In genomic region chr13:94620286-94620896, GRCh38 we compare ENCODE assay signal across 9 cellular contexts. TPM values are rescaled to one million over a fixed set of nuclear protein-coding genes. Genes with fewer than 3 reads are reported as not detected.
DNase-seq lines count a peak whose midpoint lies in the region; ATAC-seq, FAIRE-seq and TF ChIP-seq lines count a peak whose summit lies in the region.
"Had no signal": no experiment of that assay in that cellular context is flagged by ENCODE, and none has a peak within 500 bp of the region (broad histone marks: within the 10 kb centered on the region; RNA-seq: fewer than 3 reads in every experiment).

No MANE protein-coding gene starts in this region.

- H3K9me3 ChIP-seq in CD4-positive, CD25-positive, alpha-beta regulatory T cell (ENCODE audit: control insufficient read depth in 2 of 2, low read length in 2 of 2), result no peaks in the 10 kb centered on the region
- H3K9me3 ChIP-seq in astrocyte (ENCODE audit: insufficient read depth, low read depth, low read length) (no peaks in the 10 kb centered on the region), right lobe of liver (no peaks in the 10 kb centered on the region)
- H3K9me3 ChIP-seq: SJSA1 had no signal

- TF ChIP-seq POLR2A in right lobe of liver (IDR thresholded peaks at IDR 0.05), result no peak

- H3K4me3 ChIP-seq in CD4-positive, CD25-positive, alpha-beta regulatory T cell (ENCODE audit: low read depth, low read length), result no peak overlapping the region
- H3K4me3 ChIP-seq in astrocyte (ENCODE audit: insufficient read depth, low read depth, low read length), result no peak overlapping the region
- no peak overlapping the region for H3K4me3 ChIP-seq in right lobe of liver
- H3K4me3 ChIP-seq: SJSA1 had no signal

- no peak overlapping the region for H3K9ac ChIP-seq in astrocyte (ENCODE audit: low read length)

- peaks cover 25% of the 10 kb centered on the region for H3K36me3 Mint-ChIP-seq in CD4-positive, CD25-positive, alpha-beta regulatory T cell
- no peaks in the 10 kb centered on the region for H3K36me3 Mint-ChIP-seq in astrocyte (ENCODE audit: low read depth, unreplicated experiment)

- peaks cover 36% of the 10 kb centered on the region for H4K20me1 ChIP-seq in astrocyte (ENCODE audit: insufficient read depth, low read length)

- intact Hi-C loops in right lobe of liver (cut with DNase I), result no loop called here

- no peaks in the 10 kb centered on the region for H3K4me1 ChIP-seq in CD4-positive, CD25-positive, alpha-beta regulatory T cell (ENCODE audit: control insufficient read depth, insufficient read depth, low read length, poor library complexity, severe bottlenecking)
- H3K4me1 ChIP-seq in astrocyte (ENCODE audit: insufficient read depth, low read length) (no peaks in the 10 kb centered on the region), right lobe of liver (no peaks in the 10 kb centered on the region)
- H3K4me1 ChIP-seq: SJSA1 had no signal

- H3K27me3 ChIP-seq in CD4-positive, CD25-positive, alpha-beta regulatory T cell (ENCODE audit: control insufficient read depth, insufficient read depth, low read length), result no peaks in the 10 kb centered on the region
- H3K27me3 ChIP-seq in astrocyte (ENCODE audit: insufficient read depth, low read length), result no peaks in the 10 kb centered on the region
- H3K27me3 ChIP-seq in right lobe of liver, result no peaks in the 10 kb centered on the region
- H3K27me3 ChIP-seq: SJSA1 had no signal

- H3K9me3 Mint-ChIP-seq in CD4-positive, CD25-positive, alpha-beta regulatory T cell, result no peaks in the 10 kb centered on the region
- H3K9me3 Mint-ChIP-seq in astrocyte (ENCODE audit: unreplicated experiment), result no peaks in the 10 kb centered on the region

- DNase-seq in CD4-positive, CD25-positive, alpha-beta regulatory T cell, result peak in 2 of 3 donors; percentile 30 to 61
- DNase-seq in NCI-H2029 treated with DMSO at 0.1 percent for 48 hours (lab: John Stamatoyannopoulos, UW) (peak; percentile 15), astrocyte (ENCODE audit: low read depth) (no peak), right lobe of liver (no peak), epidermal melanocyte (ENCODE audit: insufficient read length, low spot score) (no peak), Ammon's horn (ENCODE audit: low spot score) (no peak)

- peaks cover 3% of the 10 kb centered on the region for H3K79me2 ChIP-seq in astrocyte (ENCODE audit: insufficient read depth, low read length)

- no peak overlapping the region for H3K4me2 ChIP-seq in astrocyte (ENCODE audit: low read length)

- no peaks in the 10 kb centered on the region for H3K27me3 Mint-ChIP-seq in CD4-positive, CD25-positive, alpha-beta regulatory T cell
- no peaks in the 10 kb centered on the region for H3K27me3 Mint-ChIP-seq in astrocyte (ENCODE audit: low read depth, unreplicated experiment)

- peak; percentile 37 to 66 for ATAC-seq in CD4-positive, CD25-positive, alpha-beta regulatory T cell (ENCODE audit: low read depth in 2 of 2)
- ATAC-seq in GM18502 (IDR thresholded peaks at IDR 0.05; ENCODE audit: poor library complexity, unreplicated experiment) (peak; percentile 89), HG02852 (IDR thresholded peaks at IDR 0.05; ENCODE audit: unreplicated experiment) (peak; percentile 86), right lobe of liver (peak; percentile 63 to 76 (median 64))

- no peak for FAIRE-seq in astrocyte (lab: Jason Lieb, UNC)

- H3K36me3 ChIP-seq in CD4-positive, CD25-positive, alpha-beta regulatory T cell (ENCODE audit: control insufficient read depth, insufficient read depth, low read length), result peaks cover 21% of the 10 kb centered on the region
- H3K36me3 ChIP-seq in astrocyte (ENCODE audit: insufficient read depth, low read length), result peaks cover 20% of the 10 kb centered on the region
- peaks cover 0 to 12% (median 6%) of the 10 kb centered on the region in 4 donors for H3K36me3 ChIP-seq in right lobe of liver

- peaks cover 5 to 14% (median 10%) of the 10 kb centered on the region in 4 donors for H3K4me1 Mint-ChIP-seq in CD4-positive, CD25-positive, alpha-beta regulatory T cell
- no peaks in the 10 kb centered on the region for H3K4me1 Mint-ChIP-seq in astrocyte (ENCODE audit: low read depth, unreplicated experiment)

- TF ChIP-seq CTCF in astrocyte (IDR thresholded peaks at IDR 0.05; ENCODE audit: insufficient read depth, low read depth, low read length) (peak; percentile 78), right lobe of liver (IDR thresholded peaks at IDR 0.05) (peak; percentile 50 to 72 (median 64))

- peak overlapping the region in 1 of 3 donors; percentile 20 for H3K27ac Mint-ChIP-seq in CD4-positive, CD25-positive, alpha-beta regulatory T cell
- H3K27ac Mint-ChIP-seq in astrocyte (ENCODE audit: unreplicated experiment), result no peak overlapping the region

- H3K4me3 Mint-ChIP-seq in CD4-positive, CD25-positive, alpha-beta regulatory T cell, result no peak overlapping the region
- no peak overlapping the region for H3K4me3 Mint-ChIP-seq in astrocyte (ENCODE audit: unreplicated experiment)

- H2AFZ ChIP-seq in astrocyte (ENCODE audit: low read depth, low read length), result no peak overlapping the region

- no peak overlapping the region for H3K27ac ChIP-seq in CD4-positive, CD25-positive, alpha-beta regulatory T cell (ENCODE audit: insufficient read depth, low read length, poor library complexity, severe bottlenecking)
- H3K27ac ChIP-seq in astrocyte (ENCODE audit: low read depth, low read length) (no peak overlapping the region), right lobe of liver (no peak overlapping the region)
- H3K27ac ChIP-seq: SJSA1 had no signal

- 64% methylated on average over 2 of the region's 2 CpGs for WGBS in right lobe of liver (ENCODE audit: insufficient coverage, low coverage, low lambda C conversion rate, missing lambda C conversion rate)

RNA-seq across cellular contexts. Expression of gene GPR180, which starts 18.7 kb away (rescaled TPM):
- 2.1 TPM for total RNA-seq in CD4-positive, CD25-positive, alpha-beta regulatory T cell
- polyA plus RNA-seq in CD4-positive, CD25-positive, alpha-beta regulatory T cell, result 1 to 10 TPM; 1.5 to 2.6 (median 2.0) TPM
- total RNA-seq in astrocyte (10.0 and 10.5 TPM in 2 replicates), right lobe of liver (1 to 10 TPM; 4.1 to 7.9 (median 5.0) TPM)

RNA-seq across cellular contexts. Expression of gene TGDS, which starts 24.4 kb away (rescaled TPM):
- 6.1 TPM for total RNA-seq in CD4-positive, CD25-positive, alpha-beta regulatory T cell
- 10 to 100 TPM; 14.0 to 21.2 (median 15.0) TPM for polyA plus RNA-seq in CD4-positive, CD25-positive, alpha-beta regulatory T cell
- 11.5 and 11.7 TPM in 2 replicates for total RNA-seq in astrocyte
- total RNA-seq in right lobe of liver, result 10 to 100 TPM in 2 of 6 experiments, 1 to 10 TPM in 4; 8.6 to 11.9 (median 9.6) TPM

Comparison
In these comparisons a context has a peak if more than half of its experiments do, and no peak if none do; other contexts are left out.
1. DNase-seq: peak in CD4-positive, CD25-positive, alpha-beta regulatory T cell (2 of 3) and NCI-H2029 treated with DMSO at 0.1 percent for 48 hours (single experiment); none in astrocyte (single experiment), right lobe of liver (0 of 3), epidermal melanocyte (single experiment) and Ammon's horn (single experiment).
2. Peak in every context shown above with its lines, with median percentiles within 50 percentile points of each other: ATAC-seq.